1 cellular context compared by ENCODE assay signal in the genomic region with DNA sequence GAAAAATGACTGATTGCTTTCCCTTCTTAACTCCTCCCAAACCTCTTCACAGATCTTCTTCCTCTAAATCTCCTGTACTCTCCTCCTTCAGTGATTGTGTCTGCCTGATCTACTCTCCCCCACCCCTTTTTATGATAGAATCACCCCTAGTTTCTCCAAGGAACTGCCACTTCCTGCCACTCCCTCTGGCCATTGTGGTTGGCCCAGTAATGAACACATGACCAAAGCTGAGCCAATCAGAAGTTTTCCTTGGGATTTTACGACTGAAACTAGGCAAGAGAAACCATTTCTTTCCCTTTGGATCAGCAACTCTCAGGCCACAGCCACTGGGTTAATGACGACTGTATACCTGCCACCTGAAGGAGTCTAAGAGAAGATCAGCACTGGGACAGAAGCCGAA.
TF ChIP-seq lines count a peak whose summit lies in the region.

No MANE protein-coding gene starts in this region.

TF ChIP-seq in HepG2, 621 proteins besides CTCF, POLR2A, EP300 and RAD21 (continued from another document):
- TF ChIP-seq, protein P1, sequence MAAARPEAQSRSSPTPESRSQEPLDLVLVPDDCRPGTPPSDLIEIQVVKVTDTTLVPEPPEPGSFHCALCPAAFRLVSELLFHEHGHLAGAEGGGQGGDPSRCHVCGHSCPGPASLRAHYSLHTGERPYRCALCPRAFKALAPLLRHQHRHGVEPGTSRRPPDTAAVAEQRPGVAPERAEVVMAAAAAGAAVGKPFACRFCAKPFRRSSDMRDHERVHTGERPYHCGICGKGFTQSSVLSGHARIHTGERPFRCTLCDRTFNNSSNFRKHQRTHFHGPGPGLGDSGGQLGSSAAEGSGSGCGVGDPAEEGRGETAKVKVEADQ (CRISPR knock-in tag; IDR thresholded peaks at IDR 0.05; ENCODE audit: borderline replicate concordance): no peak
